In the genomic region with DNA sequence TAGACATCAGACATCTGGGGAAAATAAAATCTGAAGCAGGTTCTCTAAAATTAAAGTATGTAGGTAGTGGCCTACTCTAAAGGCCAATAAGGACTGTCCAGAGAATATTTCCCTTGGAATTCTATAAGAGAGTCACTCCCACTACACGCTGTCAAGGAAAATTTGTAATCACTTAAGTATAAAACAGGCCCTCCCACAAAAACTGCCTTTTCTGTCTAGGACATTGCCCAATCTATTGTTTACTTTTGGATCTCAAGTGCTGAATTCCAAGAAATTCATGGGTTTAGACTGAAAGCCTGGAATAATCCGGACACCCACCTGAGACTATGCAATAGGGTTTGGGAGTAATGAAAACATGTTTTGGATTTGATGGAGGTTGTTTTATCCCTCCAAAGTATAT, we compare ENCODE assay signal across 2 cellular contexts.
TF ChIP-seq lines count a peak whose summit lies in the region.

No MANE protein-coding gene starts in this region.

TF ChIP-seq in HEK293, 187 proteins besides CTCF, POLR2A, EP300 and RAD21:
- peak; percentile 52; the same call in 1 of the 2 replicates for TF ChIP-seq PRDM6 (tag by site-specific recombination; IDR thresholded peaks at IDR 0.05)
- TF ChIP-seq ZNF488 (tag by site-specific recombination; IDR thresholded peaks at IDR 0.05): no peak
- TF ChIP-seq ZNF335 (tag by site-specific recombination; conservative IDR thresholded peaks at IDR 0.05): 0 out of 2 replicates have a peak, but pooled peaks have one; percentile 29
- TF ChIP-seq KLF16 (tag by site-specific recombination; IDR thresholded peaks at IDR 0.05): no peak

TF ChIP-seq in endothelial cell of umbilical vein, 7 proteins besides CTCF, POLR2A, EP300 and RAD21:
- TF ChIP-seq MYC (IDR thresholded peaks at IDR 0.05; ENCODE audit: low read depth, low read length) (no peak), GATA2 (IDR thresholded peaks at IDR 0.05; ENCODE audit: insufficient read depth, insufficient read length, low read depth, low read length) (no peak), MAX (IDR thresholded peaks at IDR 0.05; ENCODE audit: insufficient read depth, insufficient read length) (no peak), POLR2AphosphoS5 (IDR thresholded peaks at IDR 0.05; ENCODE audit: insufficient read depth, low read depth, low read length) (no peak), FOS (IDR thresholded peaks at IDR 0.05; ENCODE audit: borderline replicate concordance, insufficient read depth, low read length) (no peak), EZH2 (IDR thresholded peaks at IDR 0.05; ENCODE audit: borderline replicate concordance, low read depth, low read length, severe bottlenecking) (no peak), JUN (IDR thresholded peaks at IDR 0.05; ENCODE audit: borderline replicate concordance, insufficient read depth, insufficient read length, low read depth) (no peak)
